ENCODE assay signal across 2 cellular contexts in the genomic region with DNA sequence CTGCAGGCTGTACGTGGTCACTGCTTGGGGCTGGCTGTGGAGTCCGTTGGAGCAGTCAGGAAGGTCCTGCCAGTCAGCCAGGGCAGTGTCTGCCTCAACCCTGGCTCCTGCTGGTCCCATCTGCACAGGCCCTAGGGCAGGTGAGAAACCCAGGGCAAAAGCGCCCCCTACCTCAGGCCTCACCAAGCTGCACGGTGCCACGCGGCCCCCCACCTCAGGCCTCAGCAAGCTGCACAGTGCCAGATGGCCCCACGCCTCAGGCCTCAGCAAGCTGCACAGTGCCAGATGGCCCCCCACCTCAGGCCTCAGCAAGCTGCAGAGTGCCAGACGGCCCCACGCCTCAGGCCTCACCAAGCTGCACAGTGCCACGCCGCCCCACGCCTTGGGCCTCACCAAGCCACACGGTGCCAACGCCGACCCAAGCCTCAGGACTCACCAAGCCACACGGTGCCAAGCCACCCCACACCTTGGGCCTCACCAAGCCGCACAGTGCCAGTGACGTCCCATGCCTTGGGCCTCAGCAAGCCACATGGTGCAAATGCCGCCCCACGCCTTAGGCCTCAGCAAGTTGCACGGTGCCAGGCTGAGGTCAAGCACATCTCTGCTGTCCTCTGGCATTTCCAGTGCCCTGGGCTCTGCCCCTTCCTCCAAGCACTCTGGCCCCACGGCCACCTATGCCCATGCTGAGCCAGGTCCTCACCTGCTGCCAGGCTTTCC.
TF ChIP-seq lines count a peak whose summit lies in the region.

No MANE protein-coding gene starts in this region.

TF ChIP-seq in A549, 52 proteins besides CTCF, POLR2A, EP300 and RAD21:
- TF ChIP-seq EHMT2 (IDR thresholded peaks at IDR 0.05; ENCODE audit: low read depth), result no peak
- TF ChIP-seq NR3C1 (IDR thresholded peaks at IDR 0.05), result no peak
- TF ChIP-seq TP53 (CRISPR knock-in tag; IDR thresholded peaks at IDR 0.05), result no peak
- no peak for TF ChIP-seq KDM5A (IDR thresholded peaks at IDR 0.05)
- TF ChIP-seq GATA3 (IDR thresholded peaks at IDR 0.05; ENCODE audit: borderline replicate concordance), result no peak

TF ChIP-seq in H1, 55 proteins besides CTCF, POLR2A, EP300 and RAD21:
- TF ChIP-seq, protein P1, sequence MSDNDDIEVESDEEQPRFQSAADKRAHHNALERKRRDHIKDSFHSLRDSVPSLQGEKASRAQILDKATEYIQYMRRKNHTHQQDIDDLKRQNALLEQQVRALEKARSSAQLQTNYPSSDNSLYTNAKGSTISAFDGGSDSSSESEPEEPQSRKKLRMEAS (IDR thresholded peaks at IDR 0.05), result peak; percentile 51; the same call in 1 of the 2 replicates
- TF ChIP-seq JUND (IDR thresholded peaks at IDR 0.05; ENCODE audit: low read length) (no peak), NANOG (IDR thresholded peaks at IDR 0.05; ENCODE audit: insufficient read depth, low read depth, low read length, poor library complexity, severe bottlenecking) (no peak), JUN (IDR thresholded peaks at IDR 0.05; ENCODE audit: low read depth, low read length) (no peak), GABPA (IDR thresholded peaks at IDR 0.05; ENCODE audit: borderline replicate concordance, insufficient read depth, low read length) (0 out of 2 replicates have a peak, but pooled peaks have one; percentile 22)
- TF ChIP-seq, protein P2, sequence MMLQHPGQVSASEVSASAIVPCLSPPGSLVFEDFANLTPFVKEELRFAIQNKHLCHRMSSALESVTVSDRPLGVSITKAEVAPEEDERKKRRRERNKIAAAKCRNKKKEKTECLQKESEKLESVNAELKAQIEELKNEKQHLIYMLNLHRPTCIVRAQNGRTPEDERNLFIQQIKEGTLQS (IDR thresholded peaks at IDR 0.05; ENCODE audit: insufficient read depth, low read depth, low read length), result no peak
